In genomic region chrX:123392921-123393320, GRCh38 we compare ENCODE assay signal across 8 cellular contexts.
"Had no signal": no experiment of that assay in that cellular context is flagged by ENCODE, and none has a peak within 500 bp of the region (broad histone marks: within the 10 kb centered on the region; RNA-seq: fewer than 3 reads in every experiment).

No MANE protein-coding gene starts in this region.

- H3K4me3 ChIP-seq: GM12878 had no signal

- ATAC-seq: GM12878 had no signal

- FAIRE-seq: G401.6, GM12878, GM12891, GM12892, GM18507, GM19239 had no signal

- DNase-seq: GDM1, GF-D8 had no signal
